18 cellular contexts compared by ENCODE assay signal in the genomic region with DNA sequence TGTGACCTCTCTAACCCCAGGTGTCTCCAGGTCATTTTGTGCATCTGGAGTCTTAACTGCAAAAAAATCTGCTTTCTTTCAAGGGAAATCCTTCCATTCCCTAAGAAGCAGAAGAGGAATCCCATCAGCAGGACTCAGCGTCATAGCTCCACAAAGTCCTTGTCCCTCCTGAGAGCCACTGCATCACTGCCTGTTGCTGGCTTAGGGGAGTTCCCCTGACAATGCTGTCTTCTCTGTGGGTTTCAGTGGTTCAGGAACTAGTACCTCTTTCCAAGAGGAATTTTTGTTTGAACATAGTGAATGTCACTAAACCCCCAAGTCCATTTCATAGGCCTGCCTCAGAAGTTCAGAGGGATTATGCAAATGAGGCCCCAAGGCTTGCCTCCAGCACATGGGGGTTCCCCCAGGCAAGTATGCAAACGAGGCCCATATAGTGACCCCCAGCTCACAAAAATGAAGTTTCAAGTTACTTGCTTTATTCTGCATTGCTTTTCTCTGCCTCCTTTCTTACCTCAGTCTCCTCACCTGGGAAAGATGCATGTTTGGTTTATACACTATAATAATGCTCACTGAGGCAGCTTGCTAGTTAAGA.
DNase-seq lines count a peak whose midpoint lies in the region; ATAC-seq, FAIRE-seq and TF ChIP-seq lines count a peak whose summit lies in the region.
"Had no signal": no experiment of that assay in that cellular context is flagged by ENCODE, and none has a peak within 500 bp of the region (broad histone marks: within the 10 kb centered on the region; RNA-seq: fewer than 3 reads in every experiment).

No MANE protein-coding gene starts in this region.

- no peak overlapping the region for H2AK5ac ChIP-seq in H1 (ENCODE audit: low read depth, low read length)

- H2BK20ac ChIP-seq in H1 (ENCODE audit: low read length), result no peak overlapping the region

- H4K91ac ChIP-seq in H1 (replicated peaks; ENCODE audit: insufficient read length, low read length), result no peak overlapping the region

- H3K27me3 ChIP-seq in H1 (replicated peaks in 1 of 4; ENCODE audit: control insufficient read depth in 3 of 4, extremely low read depth in 1 of 4, insufficient read depth in 3 of 4, low read length in 3 of 4), result no peaks in the 10 kb centered on the region
- H3K27me3 ChIP-seq: BE2C had no signal

- H3K9ac ChIP-seq in H1 (replicated peaks in 1 of 4; ENCODE audit: extremely low read depth in 1 of 4, low read depth in 3 of 4, low read length in 3 of 4), result no peak overlapping the region

- in situ Hi-C loops in KBM-7 (cut with MboI; ENCODE audit: low pct_unique_long_range_greater_than_20kb, low sequenced_read_pairs), result no loop called here

- H4K8ac ChIP-seq in H1 (ENCODE audit: extremely low read depth, insufficient read depth, low read length), result no peak overlapping the region

- H4K20me1 ChIP-seq in H1 (replicated peaks in 1 of 2; ENCODE audit: control insufficient read depth in 1 of 2, insufficient read depth in 2 of 2, low read length in 2 of 2), result no peaks in the 10 kb centered on the region

- no peak for TF ChIP-seq EP300 in H1 (IDR thresholded peaks at IDR 0.05; ENCODE audit: borderline replicate concordance in 1 of 2, low read depth in 2 of 2, low read length in 2 of 2)

- POLR2A ChIA-PET in H1 (lab: Charles Lee; ENCODE audit: partially characterized antibody), result no interaction called here

- no peak overlapping the region for H3K56ac ChIP-seq in H1 (replicated peaks; ENCODE audit: insufficient read length, low read depth, low read length)

- TF ChIP-seq RAD21 in H1 (IDR thresholded peaks at IDR 0.05 in 1 of 2, conservative IDR thresholded peaks at IDR 0.05 in 1 of 2; ENCODE audit: low read depth in 2 of 2, low read length in 2 of 2), result no peak

- H2BK120ac ChIP-seq in H1 (replicated peaks; ENCODE audit: low read depth, low read length), result no peak overlapping the region

- H3K9me3 ChIP-seq in H1 (ENCODE audit: insufficient read depth in 2 of 2, low read depth in 1 of 2, low read length in 1 of 2), result peaks cover 19 to 23% of the 10 kb centered on the region in 2 experiments
- H3K9me3 ChIP-seq: BE2C had no signal

- no peak overlapping the region for H2BK15ac ChIP-seq in H1 (ENCODE audit: low read length)

- H3K23me2 ChIP-seq in H1 (ENCODE audit: low read depth, low read length), result no peaks in the 10 kb centered on the region

- no peak overlapping the region for H2BK5ac ChIP-seq in H1 (ENCODE audit: low read depth, low read length)

- CTCF ChIA-PET in H1 (lab: Charles Lee; ENCODE audit: partially characterized antibody), result no interaction called here

- FAIRE-seq in H1 (lab: Jason Lieb, UNC), result no peak
- no peak for FAIRE-seq in frontal cortex (lab: Jason Lieb, UNC)
- FAIRE-seq: urothelium cell line had no signal

- H3K36me3 ChIP-seq in H1 (ENCODE audit: control insufficient read depth in 2 of 4, insufficient read depth in 4 of 4, low read length in 3 of 4), result peaks cover 0 to 4% (median 0%) of the 10 kb centered on the region in 4 experiments; a peak in 2 of 8 replicates
- H3K36me3 ChIP-seq: BE2C had no signal

- TF ChIP-seq POLR2A in H1 (IDR thresholded peaks at IDR 0.05; ENCODE audit: control extremely low read depth in 1 of 2, low read depth in 2 of 2, low read length in 2 of 2), result no peak

- 66% methylated on average over 2 of the region's 2 CpGs; no CpG with 5 or more reads in 1 of the 2 experiments for WGBS in H1 (ENCODE audit: extremely low coverage in 1 of 2, insufficient coverage in 1 of 2, insufficient read length in 1 of 2, insufficient replicate concordance in 2 of 2, low coverage in 1 of 2, low lambda C conversion rate in 2 of 2, missing lambda C conversion rate in 1 of 2), 2 experiments

- no peak overlapping the region for H2AFZ ChIP-seq in H1 (ENCODE audit: low read length)

- H3K4me2 ChIP-seq in H1 (ENCODE audit: insufficient read depth in 1 of 2, low read depth in 2 of 2, low read length in 2 of 2), result peak overlapping the region in 1 of 2 experiments; percentile 12; a peak in 1 of 4 replicates

- no peak for TF ChIP-seq CTCF in H1 (IDR thresholded peaks at IDR 0.05; ENCODE audit: control extremely low read depth in 1 of 3, insufficient read depth in 1 of 3, low read depth in 1 of 3, low read length in 3 of 3)

- H2BK12ac ChIP-seq in H1 (ENCODE audit: low read depth, low read length), result no peak overlapping the region

- H4K5ac ChIP-seq in H1 (ENCODE audit: insufficient read length, low read depth, low read length), result no peak overlapping the region

- no peak overlapping the region for H3K27ac ChIP-seq in H1 (ENCODE audit: low read depth, low read length)

- no peak overlapping the region for H3K23ac ChIP-seq in H1 (ENCODE audit: insufficient read length)

- ATAC-seq in GM18873 (IDR thresholded peaks at IDR 0.05; ENCODE audit: low FRiP score, unreplicated experiment), result peak; percentile 63
- ATAC-seq in GM21529 (IDR thresholded peaks at IDR 0.05; ENCODE audit: unreplicated experiment), result peak; percentile 74
- ATAC-seq in HG03025 (IDR thresholded peaks at IDR 0.05; ENCODE audit: low FRiP score, unreplicated experiment), result peak; percentile 66
- ATAC-seq in HG03097 (IDR thresholded peaks at IDR 0.05; ENCODE audit: low FRiP score, unreplicated experiment), result no peak
- no peak for ATAC-seq in SK-N-SH treated with all-trans-retinoic acid at 6 μM for 48 hours
- ATAC-seq: T-helper 17 cell had no signal

- no peaks in the 10 kb centered on the region for H3K79me1 ChIP-seq in H1 (ENCODE audit: low read depth, low read length)

- no peak overlapping the region for H3K14ac ChIP-seq in H1 (ENCODE audit: insufficient read length)

- no peak overlapping the region for H3K18ac ChIP-seq in H1 (ENCODE audit: extremely low read depth, low read length)

- H3K4ac ChIP-seq in H1 (replicated peaks; ENCODE audit: insufficient read length, low read depth, low read length), result no peak overlapping the region

- H3K79me2 ChIP-seq in H1 (ENCODE audit: control insufficient read depth in 1 of 2, insufficient read depth in 2 of 2, low read length in 2 of 2), result no peaks in the 10 kb centered on the region

- no peak for DNase-seq in H1 (ENCODE audit: low read depth in 1 of 2, low spot score in 2 of 2)
- DNase-seq in frontal cortex (ENCODE audit: low spot score in 2 of 2), result no peak
- no peak for DNase-seq in KBM-7
- DNase-seq: activated CD4-positive, alpha-beta T cell treated with anti-CD3 and anti-CD28 coated beads, Interleukin-2, amount 10 ng/mL, durations not matched to agents 7 days and 5 days; activated T-cell treated with anti-CD3 and anti-CD28 coated beads, Interleukin-2, amount 50 U/mL, for 48 hours; BE2C; islet precursor cell; NCI-H1694; NCI-H524; occipital lobe; RPMI8226; T-helper 17 cell had no signal

- H3K4me1 ChIP-seq in H1 (replicated peaks in 1 of 4; ENCODE audit: control insufficient read depth in 3 of 4, insufficient read depth in 4 of 4, low read length in 3 of 4), result peaks cover 0 to 16% (median 2%) of the 10 kb centered on the region in 4 experiments; a peak in 5 of 7 replicates
- H3K4me1 ChIP-seq: BE2C had no signal

- no peak overlapping the region for H3K4me3 ChIP-seq in H1 (ENCODE audit: extremely low read depth in 1 of 4, insufficient read depth in 2 of 4, low read depth in 3 of 4, low read length in 4 of 4)

TF ChIP-seq in H1, 55 proteins besides CTCF, POLR2A, EP300 and RAD21:
- no peak for TF ChIP-seq GTF2F1 (IDR thresholded peaks at IDR 0.05; ENCODE audit: borderline replicate concordance, low read depth, low read length)
- TF ChIP-seq, protein P1, sequence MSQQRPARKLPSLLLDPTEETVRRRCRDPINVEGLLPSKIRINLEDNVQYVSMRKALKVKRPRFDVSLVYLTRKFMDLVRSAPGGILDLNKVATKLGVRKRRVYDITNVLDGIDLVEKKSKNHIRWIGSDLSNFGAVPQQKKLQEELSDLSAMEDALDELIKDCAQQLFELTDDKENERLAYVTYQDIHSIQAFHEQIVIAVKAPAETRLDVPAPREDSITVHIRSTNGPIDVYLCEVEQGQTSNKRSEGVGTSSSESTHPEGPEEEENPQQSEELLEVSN (IDR thresholded peaks at IDR 0.05), result 0 out of 2 replicates have a peak, but pooled peaks have one; percentile 1

TF ChIP-seq in SK-N-SH treated with all-trans-retinoic acid at 6 μM for 48 hours, 23 proteins besides CTCF, POLR2A, EP300 and RAD21 (continues in another document):
- TF ChIP-seq, protein P2, sequence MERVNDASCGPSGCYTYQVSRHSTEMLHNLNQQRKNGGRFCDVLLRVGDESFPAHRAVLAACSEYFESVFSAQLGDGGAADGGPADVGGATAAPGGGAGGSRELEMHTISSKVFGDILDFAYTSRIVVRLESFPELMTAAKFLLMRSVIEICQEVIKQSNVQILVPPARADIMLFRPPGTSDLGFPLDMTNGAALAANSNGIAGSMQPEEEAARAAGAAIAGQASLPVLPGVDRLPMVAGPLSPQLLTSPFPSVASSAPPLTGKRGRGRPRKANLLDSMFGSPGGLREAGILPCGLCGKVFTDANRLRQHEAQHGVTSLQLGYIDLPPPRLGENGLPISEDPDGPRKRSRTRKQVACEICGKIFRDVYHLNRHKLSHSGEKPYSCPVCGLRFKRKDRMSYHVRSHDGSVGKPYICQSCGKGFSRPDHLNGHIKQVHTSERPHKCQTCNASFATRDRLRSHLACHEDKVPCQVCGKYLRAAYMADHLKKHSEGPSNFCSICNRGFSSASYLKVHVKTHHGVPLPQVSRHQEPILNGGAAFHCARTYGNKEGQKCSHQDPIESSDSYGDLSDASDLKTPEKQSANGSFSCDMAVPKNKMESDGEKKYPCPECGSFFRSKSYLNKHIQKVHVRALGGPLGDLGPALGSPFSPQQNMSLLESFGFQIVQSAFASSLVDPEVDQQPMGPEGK (CRISPR knock-in tag; IDR thresholded peaks at IDR 0.05; ENCODE audit: borderline replicate concordance), result no peak
- TF ChIP-seq ZNF565 (CRISPR knock-in tag; conservative IDR thresholded peaks at IDR 0.05; ENCODE audit: low read depth), result no peak
- TF ChIP-seq TOX (CRISPR knock-in tag; IDR thresholded peaks at IDR 0.05; ENCODE audit: borderline replicate concordance), result no peak
- no peak for TF ChIP-seq BACH2 (CRISPR knock-in tag; IDR thresholded peaks at IDR 0.05; ENCODE audit: borderline replicate concordance)
- no peak for TF ChIP-seq PPARA (CRISPR knock-in tag; IDR thresholded peaks at IDR 0.05; ENCODE audit: borderline replicate concordance)
- no peak for TF ChIP-seq ZFP30 (CRISPR knock-in tag; IDR thresholded peaks at IDR 0.05)
- TF ChIP-seq ZFP3 (CRISPR knock-in tag; IDR thresholded peaks at IDR 0.05), result no peak
- TF ChIP-seq ISL1 (CRISPR knock-in tag; IDR thresholded peaks at IDR 0.05), result no peak
- no peak for TF ChIP-seq GLIS3 (CRISPR knock-in tag; IDR thresholded peaks at IDR 0.05)

Comparison
In these comparisons a context has a peak if more than half of its experiments do, and no peak if none do; other contexts are left out.
1. ATAC-seq: peak in GM18873 (single experiment), GM21529 (single experiment) and HG03025 (single experiment); none in HG03097 (single experiment) and SK-N-SH treated with all-trans-retinoic acid at 6 μM for 48 hours (single experiment).